Comparison of ENCODE assay signal across 8 cellular contexts in genomic region chr7:129664029-129665012, GRCh38. TPM values are rescaled to one million over a fixed set of nuclear protein-coding genes. Genes with fewer than 3 reads are reported as not detected.
A peak's percentile ranks its signal among the peaks of the same experiment; 100 is the strongest.
DNase-seq lines count a peak whose midpoint lies in the region; ATAC-seq, FAIRE-seq and TF ChIP-seq lines count a peak whose summit lies in the region.

No MANE protein-coding gene starts in this region.

- TF ChIP-seq CTCF in astrocyte of the cerebellum (IDR thresholded peaks at IDR 0.05; ENCODE audit: low read depth, low read length, missing control alignments), result peak; percentile 45
- TF ChIP-seq CTCF in kidney epithelial cell (IDR thresholded peaks at IDR 0.05; ENCODE audit: insufficient read depth, low read length, poor library complexity, severe bottlenecking), result peak; percentile 47
- no peak for TF ChIP-seq CTCF in omental fat pad (IDR thresholded peaks at IDR 0.05)

- no peaks in the 10 kb centered on the region for H3K36me3 ChIP-seq in kidney epithelial cell (ENCODE audit: control insufficient read depth, insufficient read depth, low read length)

- in situ Hi-C loops in astrocyte of the cerebellum (cut with HindIII; ENCODE audit: low sequenced_read_pairs), result loop anchor here (10.0 kb wide), 1 partner anchor 150 kb away; no protein-coding TSS in a partner anchor

- H3K27me3 ChIP-seq in kidney epithelial cell (ENCODE audit: control insufficient read depth, insufficient read depth, low read length), result no peaks in the 10 kb centered on the region

- DNase-seq in AG20443 (ENCODE audit: low spot score) (peak; percentile 65), GM19239 (ENCODE audit: insufficient read length, low spot score) (no peak), NCI-H2196 (lab: John Stamatoyannopoulos, UW; ENCODE audit: unreplicated experiment) (peak; percentile 65), astrocyte of the cerebellum (ENCODE audit: low read depth) (peak; percentile 72), kidney epithelial cell (ENCODE audit: low read depth) (peak; percentile 38), omental fat pad (ENCODE audit: low spot score) (no peak)

- ATAC-seq in GM21360 (IDR thresholded peaks at IDR 0.05; ENCODE audit: unreplicated experiment), result no peak
- no peak for ATAC-seq in GM18861 (IDR thresholded peaks at IDR 0.05; ENCODE audit: unreplicated experiment)
- ATAC-seq in omental fat pad (ENCODE audit: low FRiP score), result no peak

- no peak overlapping the region for H3K4me3 ChIP-seq in astrocyte of the cerebellum (ENCODE audit: low read depth, low read length)
- no peak overlapping the region for H3K4me3 ChIP-seq in kidney epithelial cell (ENCODE audit: low read depth, low read length)

- peak; percentile 76 for FAIRE-seq in GM19239 (lab: Jason Lieb, UNC)

RNA-seq across cellular contexts. Expression of gene NRF1, which starts 52.8 kb away (rescaled TPM):
- total RNA-seq in kidney epithelial cell (7.1 and 9.3 TPM in 2 replicates), omental fat pad (10 to 100 TPM; 11.7 to 32.3 (median 16.6) TPM)

Comparison
In these comparisons a context has a peak if more than half of its experiments do, and no peak if none do; other contexts are left out.
1. DNase-seq: peak in AG20443 (single experiment), NCI-H2196 (single experiment), astrocyte of the cerebellum (single experiment) and kidney epithelial cell (single experiment); none in GM19239 (single experiment) and omental fat pad (single experiment).
2. CTCF ChIP-seq: peak in astrocyte of the cerebellum (single experiment) and kidney epithelial cell (single experiment); none in omental fat pad (0 of 3).